ENCODE assay signal across 28 cellular contexts in the genomic region with DNA sequence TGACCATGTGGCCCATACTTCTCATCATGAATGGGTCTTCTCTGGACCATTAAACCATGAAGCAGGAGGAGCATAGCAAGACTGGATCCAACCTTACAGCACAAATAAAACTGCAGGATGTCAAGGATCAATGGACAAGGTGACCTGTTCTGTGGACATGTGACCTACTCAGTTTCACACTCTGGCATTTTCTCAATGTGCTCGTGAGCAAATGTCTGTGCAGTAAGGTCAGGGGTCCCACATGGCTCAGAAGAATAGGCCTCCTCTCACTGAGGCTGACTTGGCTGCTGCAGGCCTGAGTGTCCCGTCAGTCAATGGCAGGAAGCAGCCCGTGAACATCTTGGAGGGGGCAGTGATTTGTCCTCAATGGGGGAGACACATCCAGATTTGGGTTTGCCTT.
DNase-seq lines count a peak whose midpoint lies in the region; ATAC-seq and TF ChIP-seq lines count a peak whose summit lies in the region.
"Had no signal": no experiment of that assay in that cellular context is flagged by ENCODE, and none has a peak within 500 bp of the region (broad histone marks: within the 10 kb centered on the region; RNA-seq: fewer than 3 reads in every experiment).

No MANE protein-coding gene starts in this region.

- WGBS in mammary epithelial cell (ENCODE audit: low coverage, missing lambda C conversion rate), result 100% methylated on average over 3 of the region's 3 CpGs

- H3K4me3 Mint-ChIP-seq in CD8-positive, alpha-beta memory T cell, result peak overlapping the region in 5 of 7 donors; percentile 19 to 63 (median 40)
- peak overlapping the region in 7 of 8 donors; percentile 35 to 80 (median 66) for H3K4me3 Mint-ChIP-seq in naive B cell
- no peak overlapping the region for H3K4me3 Mint-ChIP-seq in osteocyte (ENCODE audit: unreplicated experiment)
- H3K4me3 Mint-ChIP-seq: activated CD4-positive, alpha-beta T cell treated with anti-CD3 and anti-CD28 coated beads, Interleukin-2, amount 10 ng/mL, durations not matched to agents 7 days and 5 days; activated naive CD4-positive, alpha-beta T cell treated with anti-CD3 and anti-CD28 coated beads, Interleukin-2, amount 10 ng/mL, durations not matched to agents 7 days and 5 days; mesothelial cell of epicardium; nephron progenitor cell had no signal

- DNase-seq in CD8-positive, alpha-beta memory T cell, result no peak
- no peak for DNase-seq in mammary epithelial cell
- no peak for DNase-seq in naive B cell
- DNase-seq in osteocyte (ENCODE audit: extremely low spot score, unreplicated experiment), result no peak
- no peak for DNase-seq in NCI-H2081 (lab: John Stamatoyannopoulos, UW)
- DNase-seq in HAP-1 (ENCODE audit: low spot score in 2 of 2), result no peak
- DNase-seq: activated CD4-positive, alpha-beta T cell treated with anti-CD3 and anti-CD28 coated beads, Interleukin-2, amount 10 ng/mL, durations not matched to agents 7 days and 5 days; activated naive CD4-positive, alpha-beta T cell treated with anti-CD3 and anti-CD28 coated beads, Interleukin-2, amount 10 ng/mL, durations not matched to agents 7 days and 5 days; activated T-cell treated with anti-CD3 and anti-CD28 coated beads, Interleukin-2, amount 50 U/mL, for 48 hours; C1 segment of cervical spinal cord; hypothalamus; left ventricle myocardium superior; NCI-H1436 treated with DMSO at 0.1 percent for 48 hours; NCI-H2107; NCI-H446 treated with DMSO at 0.1 percent for 48 hours; NCI-H82; nephron progenitor cell; pancreas; stimulated activated CD4-positive, alpha-beta T cell treated with anti-CD3 and anti-CD28 coated beads, Interleukin-2, amount 100 ng/mL, for 48 hours had no signal

- CTCF ChIA-PET in CD8-positive, alpha-beta memory T cell (lab: Charles Lee), result interaction anchor here (2.0 kb wide), 1 partner anchor 210 kb away, joined by 5 read pairs; no protein-coding TSS in a partner anchor
- CTCF ChIA-PET in mammary epithelial cell (lab: Charles Lee; ENCODE audit: low non-redundant PET), result interaction anchor here (0.9 kb wide), 1 partner anchor 11 kb away, joined by 3 read pairs; no protein-coding TSS in a partner anchor

- H3K27me3 Mint-ChIP-seq in CD8-positive, alpha-beta memory T cell, result no peaks in the 10 kb centered on the region
- H3K27me3 Mint-ChIP-seq in naive B cell, result no peaks in the 10 kb centered on the region
- H3K27me3 Mint-ChIP-seq in osteocyte (ENCODE audit: unreplicated experiment), result peaks cover 3% of the 10 kb centered on the region

- no TSS peak for BruUV-seq in mammary epithelial cell (replicated peaks; lab: Mats Ljungman, UMichigan)

- H3K9ac ChIP-seq in OCI-LY3 (ENCODE audit: low read length), result peak overlapping the region; percentile 72
- no peak overlapping the region for H3K9ac ChIP-seq in mammary epithelial cell (ENCODE audit: insufficient read depth, low read length)

- in situ Hi-C loops in mammary epithelial cell (cut with MboI; ENCODE audit: low sequenced_read_pairs in 2 of 2), result no loop called here
- in situ Hi-C loops in HAP-1 (cut with MboI; ENCODE audit: low sequenced_read_pairs), result no loop called here

- no peaks in the 10 kb centered on the region for H3K36me3 ChIP-seq in CD8-positive, alpha-beta memory T cell (ENCODE audit: insufficient read depth, low read length)
- H3K36me3 ChIP-seq in OCI-LY3 (replicated peaks; ENCODE audit: low read depth, low read length) (peaks cover 5% of the 10 kb centered on the region), mammary epithelial cell (ENCODE audit: insufficient read depth, low read length) (no peaks in the 10 kb centered on the region), HAP-1 (replicated peaks) (no peaks in the 10 kb centered on the region)
- H3K36me3 ChIP-seq: esophagus muscularis mucosa, pancreas, thoracic aorta, vagina had no signal

- no peak overlapping the region for H2AFZ ChIP-seq in OCI-LY3 (ENCODE audit: low read depth, low read length)
- H2AFZ ChIP-seq in mammary epithelial cell (ENCODE audit: low read depth, low read length), result peak overlapping the region; percentile 1

- intact Hi-C loops in mammary epithelial cell (cut with micrococcal nuclease), result no loop called here

- no peaks in the 10 kb centered on the region for H3K27me3 ChIP-seq in CD8-positive, alpha-beta memory T cell (ENCODE audit: insufficient read depth, low read length, poor library complexity, severe bottlenecking)
- H3K27me3 ChIP-seq in OCI-LY3 (ENCODE audit: low read depth, low read length), result no peaks in the 10 kb centered on the region
- H3K27me3 ChIP-seq in mammary epithelial cell (ENCODE audit: insufficient read depth, low read length), result no peaks in the 10 kb centered on the region
- H3K27me3 ChIP-seq in HAP-1 (ENCODE audit: low read depth), result no peaks in the 10 kb centered on the region; the same call in 1 of the 2 replicates
- H3K27me3 ChIP-seq: esophagus muscularis mucosa, pancreas, vagina had no signal

- H3K9me3 ChIP-seq in CD8-positive, alpha-beta memory T cell (ENCODE audit: low read length), result no peaks in the 10 kb centered on the region
- no peaks in the 10 kb centered on the region for H3K9me3 ChIP-seq in OCI-LY3 (ENCODE audit: insufficient read depth, low read length)
- H3K9me3 ChIP-seq in mammary epithelial cell (replicated peaks; ENCODE audit: insufficient read depth, low read length), result no peaks in the 10 kb centered on the region
- H3K9me3 ChIP-seq in HAP-1, result no peaks in the 10 kb centered on the region; the same call in none of the 2 replicates
- H3K9me3 ChIP-seq: esophagus muscularis mucosa, pancreas, thoracic aorta, vagina had no signal

- peaks cover 32 to 45% (median 35%) of the 10 kb centered on the region in 3 donors for H3K4me1 Mint-ChIP-seq in CD8-positive, alpha-beta memory T cell
- H3K4me1 Mint-ChIP-seq in naive B cell, result peaks cover 59 to 84% (median 73%) of the 10 kb centered on the region in 3 donors
- no peaks in the 10 kb centered on the region for H3K4me1 Mint-ChIP-seq in osteocyte (ENCODE audit: unreplicated experiment)
- H3K4me1 Mint-ChIP-seq: mesothelial cell of epicardium had no signal

- peaks cover 0 to 8% (median 0%) of the 10 kb centered on the region in 5 donors for H3K9me3 Mint-ChIP-seq in CD8-positive, alpha-beta memory T cell
- H3K9me3 Mint-ChIP-seq in naive B cell (peaks cover 0 to 12% (median 7%) of the 10 kb centered on the region in 7 donors), osteocyte (ENCODE audit: unreplicated experiment) (no peaks in the 10 kb centered on the region)

- H3K4me2 ChIP-seq in OCI-LY3 (ENCODE audit: low read length), result peak overlapping the region; percentile 50
- H3K4me2 ChIP-seq in mammary epithelial cell (ENCODE audit: insufficient read depth, low read depth, low read length), result no peak overlapping the region

- H3K4me1 ChIP-seq in CD8-positive, alpha-beta memory T cell (ENCODE audit: insufficient read depth, low read length), result peaks cover 5% of the 10 kb centered on the region
- peaks cover 79% of the 10 kb centered on the region for H3K4me1 ChIP-seq in OCI-LY3 (ENCODE audit: low read length)
- H3K4me1 ChIP-seq in mammary epithelial cell (ENCODE audit: insufficient read depth, low read length), result peaks cover 16% of the 10 kb centered on the region
- H3K4me1 ChIP-seq in HAP-1, result peaks cover 10% of the 10 kb centered on the region
- H3K4me1 ChIP-seq: esophagus muscularis mucosa had no signal

- POLR2A ChIA-PET in CD8-positive, alpha-beta memory T cell (lab: Charles Lee), result no interaction called here

- H3K79me2 ChIP-seq in OCI-LY3 (ENCODE audit: low read length), result no peaks in the 10 kb centered on the region
- no peaks in the 10 kb centered on the region for H3K79me2 ChIP-seq in mammary epithelial cell (ENCODE audit: insufficient read depth, low read length)

- H3K27ac ChIP-seq in CD8-positive, alpha-beta memory T cell (ENCODE audit: low read depth, low read length), result no peak overlapping the region
- peak overlapping the region; percentile 98 for H3K27ac ChIP-seq in OCI-LY3 (ENCODE audit: low read length)
- no peak overlapping the region for H3K27ac ChIP-seq in mammary epithelial cell (ENCODE audit: insufficient read depth, low read depth, low read length)
- H3K27ac ChIP-seq: coronary artery, esophagus muscularis mucosa, HL-60, pancreas, thoracic aorta, vagina had no signal

- peak overlapping the region in 7 of 8 donors; percentile 29 to 90 (median 72) for H3K27ac Mint-ChIP-seq in CD8-positive, alpha-beta memory T cell
- peak overlapping the region; percentile 44 to 95 (median 85) for H3K27ac Mint-ChIP-seq in naive B cell
- H3K27ac Mint-ChIP-seq in osteocyte (ENCODE audit: unreplicated experiment), result no peak overlapping the region
- H3K27ac Mint-ChIP-seq: activated CD4-positive, alpha-beta T cell treated with anti-CD3 and anti-CD28 coated beads, Interleukin-2, amount 10 ng/mL, durations not matched to agents 7 days and 5 days; activated naive CD4-positive, alpha-beta T cell treated with anti-CD3 and anti-CD28 coated beads, Interleukin-2, amount 10 ng/mL, durations not matched to agents 7 days and 5 days; mesothelial cell of epicardium; nephron progenitor cell had no signal

- TF ChIP-seq CTCF in OCI-LY3 (IDR thresholded peaks at IDR 0.05; ENCODE audit: low read depth, low read length) (no peak), mammary epithelial cell (conservative IDR thresholded peaks at IDR 0.05 in 1 of 2, IDR thresholded peaks at IDR 0.05 in 1 of 2; ENCODE audit: extremely low read depth in 1 of 2, insufficient read depth in 1 of 2, low read depth in 1 of 2, low read length in 2 of 2) (no peak), osteocyte (IDR thresholded peaks at IDR 0.05) (no peak)

- peaks cover 0 to 11% (median 0%) of the 10 kb centered on the region in 3 donors for H3K36me3 Mint-ChIP-seq in CD8-positive, alpha-beta memory T cell
- peaks cover 0 to 9% of the 10 kb centered on the region in 2 donors for H3K36me3 Mint-ChIP-seq in naive B cell
- no peaks in the 10 kb centered on the region for H3K36me3 Mint-ChIP-seq in osteocyte (ENCODE audit: unreplicated experiment)
- H3K36me3 Mint-ChIP-seq: mesothelial cell of epicardium had no signal

- H4K20me1 ChIP-seq in OCI-LY3 (ENCODE audit: insufficient read depth, low read length), result no peaks in the 10 kb centered on the region
- H4K20me1 ChIP-seq in mammary epithelial cell (ENCODE audit: insufficient read depth, low read length), result no peaks in the 10 kb centered on the region

- ATAC-seq in naive B cell (ENCODE audit: low read depth in 2 of 2), result no peak
- ATAC-seq in activated CD4-positive, CD25-positive, alpha-beta regulatory T cell treated with anti-CD3 and anti-CD28 coated beads, Interleukin-2, amount 50 U/mL, for 24 hours, result no peak
- ATAC-seq: SK-N-SH treated with all-trans-retinoic acid at 6 μM for 48 hours had no signal

- dilution Hi-C loops in mammary epithelial cell (cut with HindIII; ENCODE audit: low sequenced_read_pairs), result no loop called here

- no peak overlapping the region for H3K4me3 ChIP-seq in CD8-positive, alpha-beta memory T cell (ENCODE audit: low read length)
- no peak overlapping the region for H3K4me3 ChIP-seq in OCI-LY3 (ENCODE audit: low read length)
- no peak overlapping the region for H3K4me3 ChIP-seq in mammary epithelial cell (replicated peaks in 1 of 3; ENCODE audit: insufficient read depth in 1 of 3, low read depth in 2 of 3, low read length in 3 of 3)
- H3K4me3 ChIP-seq in HAP-1, result no peak overlapping the region
- H3K4me3 ChIP-seq: coronary artery, esophagus muscularis mucosa, pancreas, thoracic aorta, vagina had no signal
